ENCODE assay signal across 18 cellular contexts in genomic region chr5:13955896-13956295, GRCh38. TPM values are rescaled to one million over a fixed set of nuclear protein-coding genes. Genes with fewer than 3 reads are reported as not detected.
DNase-seq lines count a peak whose midpoint lies in the region; ATAC-seq and FAIRE-seq lines count a peak whose summit lies in the region.
"Had no signal": no experiment of that assay in that cellular context is flagged by ENCODE, and none has a peak within 500 bp of the region (broad histone marks: within the 10 kb centered on the region; RNA-seq: fewer than 3 reads in every experiment).

No MANE protein-coding gene starts in this region.

- H3K36me3 Mint-ChIP-seq in naive thymus-derived CD4-positive, alpha-beta T cell = no peaks in the 10 kb centered on the region
- H3K36me3 Mint-ChIP-seq: CD8-positive, alpha-beta memory T cell; T-cell had no signal

- no peak overlapping the region for H3K27ac ChIP-seq in naive thymus-derived CD4-positive, alpha-beta T cell (ENCODE audit: low read depth, low read length)
- H3K27ac ChIP-seq: BLaER1 treated with 17β-estradiol and CSF1 and Interleukin-3, amounts not matched to agents 10 nM and 100 nM; RWPE1 had no signal

- peaks cover 0 to 4% (median 0%) of the 10 kb centered on the region in 11 donors for H3K9me3 Mint-ChIP-seq in naive thymus-derived CD4-positive, alpha-beta T cell

- H3K4me3 ChIP-seq in naive thymus-derived CD4-positive, alpha-beta T cell (ENCODE audit: low read length) = no peak overlapping the region
- H3K4me3 ChIP-seq: BLaER1 treated with 17β-estradiol and CSF1 and Interleukin-3, amounts not matched to agents 10 nM and 100 nM had no signal

- POLR2A ChIA-PET in naive thymus-derived CD4-positive, alpha-beta T cell (lab: Charles Lee) = no interaction called here

- CTCF ChIA-PET in naive thymus-derived CD4-positive, alpha-beta T cell (lab: Charles Lee) = no interaction called here

- peak; percentile 33 for DNase-seq in Ammon's horn (ENCODE audit: low spot score)
- no peak for DNase-seq in HTR-8/SVneo (ENCODE audit: insufficient read length, low spot score)
- peak; percentile 0 for DNase-seq in amniotic stem cell (lab: John Stamatoyannopoulos, UW)
- no peak for DNase-seq in NAMALWA (ENCODE audit: low spot score)
- no peak for DNase-seq in NCI-H1694 (lab: John Stamatoyannopoulos, UW)
- no peak for DNase-seq in naive thymus-derived CD4-positive, alpha-beta T cell
- no peak for DNase-seq in NCI-H146 treated with DMSO at 0.1 percent for 48 hours (lab: John Stamatoyannopoulos, UW; ENCODE audit: unreplicated experiment)
- DNase-seq: CD8-positive, alpha-beta memory T cell; DMS53; H7; NCI-H1930; NCI-H345; NCI-H524 treated with DMSO at 0.1 percent for 48 hours; SIG-M5; T-cell had no signal

- H3K4me1 Mint-ChIP-seq in naive thymus-derived CD4-positive, alpha-beta T cell = no peaks in the 10 kb centered on the region
- H3K4me1 Mint-ChIP-seq: CD8-positive, alpha-beta memory T cell; T-cell had no signal

- H3K4me3 Mint-ChIP-seq in naive thymus-derived CD4-positive, alpha-beta T cell = no peak overlapping the region
- H3K4me3 Mint-ChIP-seq: CD8-positive, alpha-beta memory T cell; T-cell had no signal

- peak; percentile 91 for FAIRE-seq in HTR-8/SVneo (lab: Jason Lieb, UNC)

- no peaks in the 10 kb centered on the region for H3K27me3 ChIP-seq in naive thymus-derived CD4-positive, alpha-beta T cell (ENCODE audit: control insufficient read depth in 2 of 2, insufficient read depth in 2 of 2, low read length in 2 of 2)
- H3K27me3 ChIP-seq: BLaER1 treated with 17β-estradiol and CSF1 and Interleukin-3, amounts not matched to agents 10 nM and 100 nM had no signal

- no peaks in the 10 kb centered on the region for H3K4me1 ChIP-seq in naive thymus-derived CD4-positive, alpha-beta T cell (ENCODE audit: control insufficient read depth in 2 of 2, insufficient read depth in 2 of 2, low read length in 2 of 2)

- no peaks in the 10 kb centered on the region for H3K9me3 ChIP-seq in naive thymus-derived CD4-positive, alpha-beta T cell (ENCODE audit: control insufficient read depth in 2 of 3, low read length in 3 of 3)

- no peak for ATAC-seq in naive thymus-derived CD4-positive, alpha-beta T cell
- ATAC-seq: SK-N-SH treated with all-trans-retinoic acid at 6 μM for 48 hours, T-cell had no signal

- no peak overlapping the region for H3K27ac Mint-ChIP-seq in naive thymus-derived CD4-positive, alpha-beta T cell
- H3K27ac Mint-ChIP-seq: CD8-positive, alpha-beta memory T cell; T-cell had no signal

- intact Hi-C loops in naive thymus-derived CD4-positive, alpha-beta T cell (cut with micrococcal nuclease) = no loop called here

- peaks cover 0 to 9% (median 0%) of the 10 kb centered on the region in 5 donors for H3K27me3 Mint-ChIP-seq in naive thymus-derived CD4-positive, alpha-beta T cell
- H3K27me3 Mint-ChIP-seq: CD8-positive, alpha-beta memory T cell; T-cell had no signal

- H3K36me3 ChIP-seq in naive thymus-derived CD4-positive, alpha-beta T cell (ENCODE audit: control insufficient read depth in 2 of 3, insufficient read depth in 3 of 3, low read length in 3 of 3) = no peaks in the 10 kb centered on the region
- H3K36me3 ChIP-seq: BLaER1 treated with 17β-estradiol and CSF1 and Interleukin-3, amounts not matched to agents 10 nM and 100 nM had no signal

RNA-seq across cellular contexts. Expression of gene DNAH5, which starts 11.4 kb away (rescaled TPM):
- not detected for total RNA-seq in naive thymus-derived CD4-positive, alpha-beta T cell
- not detected for polyA plus RNA-seq in naive thymus-derived CD4-positive, alpha-beta T cell
- total RNA-seq: CD8-positive, alpha-beta memory T cell had no signal
- polyA plus RNA-seq: CD8-positive, alpha-beta memory T cell had no signal

Comparison
In these comparisons a context has a peak if more than half of its experiments do, and no peak if none do; other contexts are left out.
1. DNase-seq: peak in Ammon's horn (single experiment) and amniotic stem cell (single experiment); none in HTR-8/SVneo (single experiment), NAMALWA (single experiment), NCI-H1694 (single experiment), naive thymus-derived CD4-positive, alpha-beta T cell (0 of 9) and NCI-H146 treated with DMSO at 0.1 percent for 48 hours (single experiment).